29 cellular contexts compared by ENCODE assay signal in the genomic region with DNA sequence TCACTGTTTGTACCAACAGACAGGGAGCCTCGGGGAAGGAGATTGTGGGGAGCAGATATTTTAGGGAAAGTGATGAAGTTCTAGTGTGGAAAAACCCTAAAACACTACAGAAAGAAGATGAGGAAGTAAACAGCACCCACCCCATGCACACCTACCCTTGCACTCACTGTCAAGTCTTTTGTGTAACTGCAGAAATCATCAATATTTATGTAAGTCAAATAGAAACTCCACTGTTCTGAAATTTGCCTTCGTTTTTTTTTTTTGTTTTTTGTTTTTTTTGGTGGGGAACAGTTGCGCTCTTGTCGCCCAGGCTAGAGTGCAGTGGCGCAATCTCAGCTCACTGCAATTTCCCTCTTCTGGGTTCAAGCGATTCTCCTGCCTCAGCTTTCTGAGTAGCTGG.
DNase-seq lines count a peak whose midpoint lies in the region; ATAC-seq and TF ChIP-seq lines count a peak whose summit lies in the region.
"Had no signal": no experiment of that assay in that cellular context is flagged by ENCODE, and none has a peak within 500 bp of the region (broad histone marks: within the 10 kb centered on the region; RNA-seq: fewer than 3 reads in every experiment).

No MANE protein-coding gene starts in this region.

- H3K4me3 Mint-ChIP-seq in activated naive CD4-positive, alpha-beta T cell treated with anti-CD3 and anti-CD28 coated beads, Interleukin-2, amount 50 U/mL, for 24 hours = no peak overlapping the region
- peak overlapping the region in 1 of 4 donors; percentile 15 for H3K4me3 Mint-ChIP-seq in CD4-positive, CD25-positive, alpha-beta regulatory T cell
- no peak overlapping the region for H3K4me3 Mint-ChIP-seq in activated T-helper 17 cell treated with anti-CD3 and anti-CD28 coated beads, Interleukin-2, amount 50 U/mL, for 72 hours
- H3K4me3 Mint-ChIP-seq in stimulated activated naive B cell treated with anti-CD40 and anti-IgM and Interleukin-4, amounts not matched to agents 10 μg/mL and 1 μg/mL and 100 μg/mL, for 72 hours = no peak overlapping the region
- H3K4me3 Mint-ChIP-seq in endothelial cell (ENCODE audit: unreplicated experiment) = no peak overlapping the region
- H3K4me3 Mint-ChIP-seq: CD8-positive, alpha-beta memory T cell; GM23338; HFFc6; IgD-negative memory B cell had no signal

- no peak overlapping the region for H3K4me3 ChIP-seq in CD4-positive, CD25-positive, alpha-beta regulatory T cell (ENCODE audit: low read depth, low read length)
- H3K4me3 ChIP-seq: A549; BLaER1 treated with 17β-estradiol and CSF1 and Interleukin-3, amounts not matched to agents 10 nM and 100 nM; GM23338; HAP-1; SK-N-MC had no signal

- H3K9me3 ChIP-seq in CD4-positive, CD25-positive, alpha-beta regulatory T cell (ENCODE audit: control insufficient read depth in 2 of 2, low read length in 2 of 2) = no peaks in the 10 kb centered on the region
- H3K9me3 ChIP-seq: A549; BLaER1 treated with 17β-estradiol and CSF1 and Interleukin-3, amounts not matched to agents 10 nM and 100 nM; HAP-1 had no signal

- peak overlapping the region; percentile 79 for H3K27ac Mint-ChIP-seq in activated naive CD4-positive, alpha-beta T cell treated with anti-CD3 and anti-CD28 coated beads, Interleukin-2, amount 50 U/mL, for 24 hours
- H3K27ac Mint-ChIP-seq in CD4-positive, CD25-positive, alpha-beta regulatory T cell = peak overlapping the region in 2 of 3 donors; percentile 42 to 50
- H3K27ac Mint-ChIP-seq in activated T-helper 17 cell treated with anti-CD3 and anti-CD28 coated beads, Interleukin-2, amount 50 U/mL, for 72 hours = peak overlapping the region; percentile 54
- H3K27ac Mint-ChIP-seq in stimulated activated naive B cell treated with anti-CD40 and anti-IgM and Interleukin-4, amounts not matched to agents 10 μg/mL and 1 μg/mL and 100 μg/mL, for 72 hours = peak overlapping the region; percentile 9
- no peak overlapping the region for H3K27ac Mint-ChIP-seq in endothelial cell (ENCODE audit: unreplicated experiment)
- H3K27ac Mint-ChIP-seq: HFFc6, IgD-negative memory B cell had no signal

- no peaks in the 10 kb centered on the region for H3K36me3 ChIP-seq in CD4-positive, CD25-positive, alpha-beta regulatory T cell (ENCODE audit: control insufficient read depth, insufficient read depth, low read length)
- H3K36me3 ChIP-seq: HAP-1 had no signal

- peaks cover 54% of the 10 kb centered on the region for H3K4me1 Mint-ChIP-seq in activated naive CD4-positive, alpha-beta T cell treated with anti-CD3 and anti-CD28 coated beads, Interleukin-2, amount 50 U/mL, for 24 hours
- peaks cover 8 to 63% (median 47%) of the 10 kb centered on the region in 4 donors for H3K4me1 Mint-ChIP-seq in CD4-positive, CD25-positive, alpha-beta regulatory T cell
- peaks cover 44% of the 10 kb centered on the region for H3K4me1 Mint-ChIP-seq in activated T-helper 17 cell treated with anti-CD3 and anti-CD28 coated beads, Interleukin-2, amount 50 U/mL, for 72 hours
- peaks cover 36 to 50% of the 10 kb centered on the region in 2 donors for H3K4me1 Mint-ChIP-seq in stimulated activated naive B cell treated with anti-CD40 and anti-IgM and Interleukin-4, amounts not matched to agents 10 μg/mL and 1 μg/mL and 100 μg/mL, for 72 hours
- no peaks in the 10 kb centered on the region for H3K4me1 Mint-ChIP-seq in endothelial cell (ENCODE audit: unreplicated experiment)

- peaks cover 45% of the 10 kb centered on the region for H3K4me1 ChIP-seq in CD4-positive, CD25-positive, alpha-beta regulatory T cell (ENCODE audit: control insufficient read depth, insufficient read depth, low read length, poor library complexity, severe bottlenecking)
- H3K4me1 ChIP-seq: HAP-1 had no signal

- no peaks in the 10 kb centered on the region for H3K27me3 ChIP-seq in CD4-positive, CD25-positive, alpha-beta regulatory T cell (ENCODE audit: control insufficient read depth, insufficient read depth, low read length)
- H3K27me3 ChIP-seq: BLaER1 treated with 17β-estradiol and CSF1 and Interleukin-3, amounts not matched to agents 10 nM and 100 nM had no signal

- no peak for ATAC-seq in CD4-positive, CD25-positive, alpha-beta regulatory T cell (ENCODE audit: low read depth in 2 of 2)
- no peak for ATAC-seq in activated T-helper 17 cell treated with anti-CD3 and anti-CD28 coated beads, Interleukin-2, amount 50 U/mL, for 72 hours (replicated peaks)
- no peak for ATAC-seq in stimulated activated naive B cell treated with anti-CD40 and anti-IgM and Interleukin-4, amounts not matched to agents 10 μg/mL and 1 μg/mL and 100 μg/mL, for 72 hours (replicated peaks)
- ATAC-seq: A549, GM23338, Panc1 had no signal

- DNase-seq in activated naive CD4-positive, alpha-beta T cell (lab: John Stamatoyannopoulos, UW) = no peak
- peak in 1 of 3 donors; percentile 52 for DNase-seq in CD4-positive, CD25-positive, alpha-beta regulatory T cell
- no peak for DNase-seq in stimulated activated naive B cell treated with anti-CD40 and anti-IgM and Interleukin-4, amounts not matched to agents 10 μg/mL and 1 μg/mL and 100 μg/mL, for 72 hours
- no peak for DNase-seq in stimulated activated CD4-positive, alpha-beta T cell treated with anti-CD3 and anti-CD28 coated beads, Interleukin-4, amount 100 ng/mL, for 4 hours
- DNase-seq in endothelial cell (ENCODE audit: low spot score) = no peak
- DNase-seq: AML-193; CD8-positive, alpha-beta memory T cell; DMS 273 treated with DMSO at 0.1 percent for 48 hours; DMS79; GF-D8; HFFc6; NCI-H1048; NCI-H1417; NCI-H1694; NCI-H2081; NCI-H2227 treated with DMSO at 0.1 percent for 48 hours; NCI-H526 treated with DMSO at 0.1 percent for 48 hours; SIG-M5 had no signal

- H3K27me3 Mint-ChIP-seq in activated naive CD4-positive, alpha-beta T cell treated with anti-CD3 and anti-CD28 coated beads, Interleukin-2, amount 50 U/mL, for 24 hours = no peaks in the 10 kb centered on the region
- H3K27me3 Mint-ChIP-seq in CD4-positive, CD25-positive, alpha-beta regulatory T cell = no peaks in the 10 kb centered on the region
- no peaks in the 10 kb centered on the region for H3K27me3 Mint-ChIP-seq in activated T-helper 17 cell treated with anti-CD3 and anti-CD28 coated beads, Interleukin-2, amount 50 U/mL, for 72 hours
- H3K27me3 Mint-ChIP-seq in stimulated activated naive B cell treated with anti-CD40 and anti-IgM and Interleukin-4, amounts not matched to agents 10 μg/mL and 1 μg/mL and 100 μg/mL, for 72 hours = no peaks in the 10 kb centered on the region
- H3K27me3 Mint-ChIP-seq in endothelial cell (ENCODE audit: unreplicated experiment) = no peaks in the 10 kb centered on the region
- H3K27me3 Mint-ChIP-seq: CD8-positive, alpha-beta memory T cell; IgD-negative memory B cell had no signal

- no peaks in the 10 kb centered on the region for H3K9me3 Mint-ChIP-seq in activated naive CD4-positive, alpha-beta T cell treated with anti-CD3 and anti-CD28 coated beads, Interleukin-2, amount 50 U/mL, for 24 hours
- peaks cover 0 to 2% (median 0%) of the 10 kb centered on the region in 7 donors for H3K9me3 Mint-ChIP-seq in CD4-positive, CD25-positive, alpha-beta regulatory T cell
- no peaks in the 10 kb centered on the region for H3K9me3 Mint-ChIP-seq in activated T-helper 17 cell treated with anti-CD3 and anti-CD28 coated beads, Interleukin-2, amount 50 U/mL, for 72 hours
- H3K9me3 Mint-ChIP-seq in stimulated activated naive B cell treated with anti-CD40 and anti-IgM and Interleukin-4, amounts not matched to agents 10 μg/mL and 1 μg/mL and 100 μg/mL, for 72 hours = no peaks in the 10 kb centered on the region
- H3K9me3 Mint-ChIP-seq in endothelial cell (ENCODE audit: unreplicated experiment) = no peaks in the 10 kb centered on the region
- H3K9me3 Mint-ChIP-seq: GM23338, HFFc6, IgD-negative memory B cell had no signal

- no peak overlapping the region for H3K27ac ChIP-seq in CD4-positive, CD25-positive, alpha-beta regulatory T cell (ENCODE audit: insufficient read depth, low read length, poor library complexity, severe bottlenecking)
- H3K27ac ChIP-seq: A549; BLaER1 treated with 17β-estradiol and CSF1 and Interleukin-3, amounts not matched to agents 10 nM and 100 nM; KMS-11; RWPE1; SK-N-MC had no signal

- no peak for TF ChIP-seq CTCF in endothelial cell (IDR thresholded peaks at IDR 0.05; ENCODE audit: unreplicated experiment)

- H3K36me3 Mint-ChIP-seq in activated naive CD4-positive, alpha-beta T cell treated with anti-CD3 and anti-CD28 coated beads, Interleukin-2, amount 50 U/mL, for 24 hours = peaks cover 7% of the 10 kb centered on the region
- peaks cover 33% of the 10 kb centered on the region for H3K36me3 Mint-ChIP-seq in CD4-positive, CD25-positive, alpha-beta regulatory T cell
- peaks cover 30% of the 10 kb centered on the region for H3K36me3 Mint-ChIP-seq in activated T-helper 17 cell treated with anti-CD3 and anti-CD28 coated beads, Interleukin-2, amount 50 U/mL, for 72 hours (ENCODE audit: low read depth)
- peaks cover 40 to 70% of the 10 kb centered on the region in 2 donors for H3K36me3 Mint-ChIP-seq in stimulated activated naive B cell treated with anti-CD40 and anti-IgM and Interleukin-4, amounts not matched to agents 10 μg/mL and 1 μg/mL and 100 μg/mL, for 72 hours
- no peaks in the 10 kb centered on the region for H3K36me3 Mint-ChIP-seq in endothelial cell (ENCODE audit: low read depth, unreplicated experiment)
